17 cellular contexts compared by ENCODE assay signal in genomic region chr5:56479126-56479525, GRCh38.
DNase-seq lines count a peak whose midpoint lies in the region; ATAC-seq and TF ChIP-seq lines count a peak whose summit lies in the region.
"Had no signal": no experiment of that assay in that cellular context is flagged by ENCODE, and none has a peak within 500 bp of the region (broad histone marks: within the 10 kb centered on the region; RNA-seq: fewer than 3 reads in every experiment).

No MANE protein-coding gene starts in this region.

- H3K27me3 ChIP-seq in esophagus squamous epithelium (no peaks in the 10 kb centered on the region), thyroid gland (no peaks in the 10 kb centered on the region), brain microvascular endothelial cell (replicated peaks) (no peaks in the 10 kb centered on the region)

- H3K27ac ChIP-seq in OCI-LY7 (ENCODE audit: low read depth, low read length, poor library complexity, severe bottlenecking): peak overlapping the region; percentile 60
- peak overlapping the region; percentile 29 to 94 (median 94) for H3K27ac ChIP-seq in esophagus squamous epithelium
- peak overlapping the region; percentile 95 to 99 (median 99) for H3K27ac ChIP-seq in thyroid gland
- H3K27ac ChIP-seq in brain microvascular endothelial cell: no peak overlapping the region
- H3K27ac ChIP-seq: KMS-11 had no signal

- H3K9me3 ChIP-seq in OCI-LY7 (ENCODE audit: low read length) (no peaks in the 10 kb centered on the region), esophagus squamous epithelium (no peaks in the 10 kb centered on the region), thyroid gland (no peaks in the 10 kb centered on the region)

- WGBS in esophagus squamous epithelium, 2 donors: 55% methylated on average over 3 of the region's 3 CpGs
- 86 to 90% methylated on average over 3 of the region's 3 CpGs for WGBS in thyroid gland, 2 donors

- in situ Hi-C loops in brain microvascular endothelial cell (cut with HindIII; ENCODE audit: low pct_ligation_motif_present, low sequenced_read_pairs): no loop called here

- no peaks in the 10 kb centered on the region for H3K79me2 ChIP-seq in OCI-LY7 (ENCODE audit: insufficient read depth, low read depth, low read length)

- no peak for ATAC-seq in GM21381 (IDR thresholded peaks at IDR 0.05; ENCODE audit: unreplicated experiment)
- ATAC-seq: HCT116 had no signal

- H3K4me3 ChIP-seq in OCI-LY7 (ENCODE audit: low read depth, low read length, poor library complexity, severe bottlenecking) (peak overlapping the region; percentile 65), esophagus squamous epithelium (peak overlapping the region in 2 of 4 donors; percentile 59 to 72), thyroid gland (replicated peaks in 1 of 3) (no peak overlapping the region), brain microvascular endothelial cell (ENCODE audit: low read depth, low read length) (no peak overlapping the region)

- H3K27ac Mint-ChIP-seq in activated naive CD4-positive, alpha-beta T cell treated with anti-CD3 and anti-CD28 coated beads, Interleukin-2, amount 50 U/mL, for 24 hours: no peak overlapping the region
- H3K27ac Mint-ChIP-seq: activated naive CD8-positive, alpha-beta T cell treated with anti-CD3 and anti-CD28 coated beads, Interleukin-2, amount 10 ng/mL, durations not matched to agents 7 days and 5 days had no signal

- H4K20me1 ChIP-seq in OCI-LY7 (ENCODE audit: insufficient read depth, low read length): no peaks in the 10 kb centered on the region

- peak overlapping the region; percentile 87 for H3K4me2 ChIP-seq in OCI-LY7 (ENCODE audit: low read length)
- H3K4me2 ChIP-seq: KMS-11 had no signal

- TF ChIP-seq POLR2A in esophagus squamous epithelium (IDR thresholded peaks at IDR 0.05) (no peak), thyroid gland (IDR thresholded peaks at IDR 0.05) (no peak)

- peak overlapping the region; percentile 91 for H2AFZ ChIP-seq in OCI-LY7 (ENCODE audit: low read length)

- peak overlapping the region; percentile 85 for H3K4me3 Mint-ChIP-seq in activated naive CD4-positive, alpha-beta T cell treated with anti-CD3 and anti-CD28 coated beads, Interleukin-2, amount 50 U/mL, for 24 hours
- H3K4me3 Mint-ChIP-seq: activated naive CD8-positive, alpha-beta T cell treated with anti-CD3 and anti-CD28 coated beads, Interleukin-2, amount 10 ng/mL, durations not matched to agents 7 days and 5 days had no signal

- H3K4me1 ChIP-seq in OCI-LY7 (ENCODE audit: insufficient read depth, low read length, poor library complexity, severe bottlenecking) (peaks cover 40% of the 10 kb centered on the region), esophagus squamous epithelium (peaks cover 6 to 61% (median 12%) of the 10 kb centered on the region in 3 donors), thyroid gland (peaks cover 30 to 42% of the 10 kb centered on the region in 2 donors)

- DNase-seq in activated naive CD4-positive, alpha-beta T cell (lab: John Stamatoyannopoulos, UW): no peak
- DNase-seq in OCI-LY7 (ENCODE audit: low spot score) (peak; percentile 19), esophagus squamous epithelium (lab: John Stamatoyannopoulos, UW) (no peak), thyroid gland (no peak), brain microvascular endothelial cell (no peak)
- no peak for DNase-seq in activated effector memory CD4-positive, alpha-beta T cell treated with anti-CD3 and anti-CD28 coated beads, Interleukin-2, amount 50 U/mL, for 16 hours
- DNase-seq: activated CD4-positive, CD25-positive, alpha-beta regulatory T cell treated with anti-CD3 and anti-CD28 coated beads, Interleukin-2, amount 50 U/mL, for 72 hours; activated naive CD8-positive, alpha-beta T cell treated with anti-CD3 and anti-CD28 coated beads, Interleukin-2, amount 10 ng/mL, durations not matched to agents 7 days and 5 days; DMS53; kidney; NCI-H146; NCI-H524; retina had no signal

- CTCF ChIA-PET in OCI-LY7 (lab: Charles Lee; ENCODE audit: unreplicated experiment): no interaction called here

- POLR2A ChIA-PET in OCI-LY7 (lab: Charles Lee): interaction anchor here (0.6 to 2.1 kb wide), 9 partner anchors 8 to 596 kb away, joined by 3 to 8 read pairs (median 5); no protein-coding TSS in a partner anchor

- no peaks in the 10 kb centered on the region for H3K9me3 Mint-ChIP-seq in activated naive CD4-positive, alpha-beta T cell treated with anti-CD3 and anti-CD28 coated beads, Interleukin-2, amount 50 U/mL, for 24 hours
- H3K9me3 Mint-ChIP-seq: activated naive CD8-positive, alpha-beta T cell treated with anti-CD3 and anti-CD28 coated beads, Interleukin-2, amount 10 ng/mL, durations not matched to agents 7 days and 5 days had no signal

- peaks cover 49% of the 10 kb centered on the region for H3K4me1 Mint-ChIP-seq in activated naive CD4-positive, alpha-beta T cell treated with anti-CD3 and anti-CD28 coated beads, Interleukin-2, amount 50 U/mL, for 24 hours

- H3K36me3 ChIP-seq in OCI-LY7 (ENCODE audit: insufficient read depth, low read length) (no peaks in the 10 kb centered on the region), esophagus squamous epithelium (no peaks in the 10 kb centered on the region), thyroid gland (no peaks in the 10 kb centered on the region), brain microvascular endothelial cell (replicated peaks) (no peaks in the 10 kb centered on the region)

- H3K36me3 Mint-ChIP-seq in activated naive CD4-positive, alpha-beta T cell treated with anti-CD3 and anti-CD28 coated beads, Interleukin-2, amount 50 U/mL, for 24 hours: no peaks in the 10 kb centered on the region
- H3K36me3 Mint-ChIP-seq: activated naive CD8-positive, alpha-beta T cell treated with anti-CD3 and anti-CD28 coated beads, Interleukin-2, amount 10 ng/mL, durations not matched to agents 7 days and 5 days had no signal

- no peak for TF ChIP-seq CTCF in OCI-LY7 (conservative IDR thresholded peaks at IDR 0.05; ENCODE audit: low read length)
- no peak for TF ChIP-seq CTCF in esophagus squamous epithelium (IDR thresholded peaks at IDR 0.05)
- TF ChIP-seq CTCF in thyroid gland (IDR thresholded peaks at IDR 0.05): no peak
- no peak for TF ChIP-seq CTCF in brain microvascular endothelial cell (IDR thresholded peaks at IDR 0.05; ENCODE audit: low read depth, low read length, missing control alignments)

- intact Hi-C loops in OCI-LY7 (cut with micrococcal nuclease; ENCODE audit: unreplicated experiment): loop anchor here (2.0 kb wide), 1 partner anchor 360 kb away; no protein-coding TSS in a partner anchor
- intact Hi-C loops in esophagus squamous epithelium (cut with DNase I): no loop called here
- intact Hi-C loops in thyroid gland (cut with DNase I): loop anchor here (10.0 kb wide), 1 partner anchor 336 kb away; the partner anchor contains the start of gene MAP3K1

- no peaks in the 10 kb centered on the region for H3K27me3 Mint-ChIP-seq in activated naive CD4-positive, alpha-beta T cell treated with anti-CD3 and anti-CD28 coated beads, Interleukin-2, amount 50 U/mL, for 24 hours

- H3K9me2 ChIP-seq in OCI-LY7 (ENCODE audit: insufficient read depth, low read length): no peaks in the 10 kb centered on the region

- no TSS peak for BruUV-seq in OCI-LY7 (replicated peaks; lab: Mats Ljungman, UMichigan)
